ENCODE assay signal across 1 cellular context in genomic region chr3:154251610-154252009, GRCh38.
TF ChIP-seq lines count a peak whose summit lies in the region.

No MANE protein-coding gene starts in this region.

TF ChIP-seq in HepG2, 621 proteins besides CTCF, POLR2A, EP300 and RAD21 (continued from another document and continues in another):
- TF ChIP-seq ZNF3 (CRISPR knock-in tag; IDR thresholded peaks at IDR 0.05), result peak; percentile 81; the same call in 1 of the 2 replicates
- TF ChIP-seq CHD4 (IDR thresholded peaks at IDR 0.05; ENCODE audit: borderline replicate concordance, low read length), result no peak; the same call in 1 of the 2 replicates
- peak; percentile 76 for TF ChIP-seq FOXP4 (CRISPR knock-in tag; IDR thresholded peaks at IDR 0.05)
- no peak for TF ChIP-seq ZNF780A (CRISPR knock-in tag; IDR thresholded peaks at IDR 0.05)
- no peak for TF ChIP-seq E2F1 (CRISPR knock-in tag; IDR thresholded peaks at IDR 0.05)
- TF ChIP-seq ZNF335 (CRISPR knock-in tag; IDR thresholded peaks at IDR 0.05), result no peak
- TF ChIP-seq HNRNPL (IDR thresholded peaks at IDR 0.05; ENCODE audit: low read depth, low read length), result no peak
- no peak for TF ChIP-seq GPBP1L1 (CRISPR knock-in tag; IDR thresholded peaks at IDR 0.05)
- no peak for TF ChIP-seq ZNF570 (CRISPR knock-in tag; IDR thresholded peaks at IDR 0.05; ENCODE audit: borderline replicate concordance)
- peak in 1 of 2 experiments; percentile 61; a peak in 1 of 4 replicates for TF ChIP-seq KLF16 (CRISPR knock-in tag; IDR thresholded peaks at IDR 0.05)
- no peak for TF ChIP-seq EZH2 (conservative IDR thresholded peaks at IDR 0.05; ENCODE audit: low read depth, low read length)
- TF ChIP-seq ZNF253 (CRISPR knock-in tag; IDR thresholded peaks at IDR 0.05; ENCODE audit: borderline replicate concordance), result no peak
- no peak for TF ChIP-seq JUNB (CRISPR knock-in tag; IDR thresholded peaks at IDR 0.05; ENCODE audit: borderline replicate concordance)
- TF ChIP-seq ARID2 (CRISPR knock-in tag; IDR thresholded peaks at IDR 0.05; ENCODE audit: borderline replicate concordance), result no peak
- no peak for TF ChIP-seq ZNF101 (CRISPR knock-in tag; IDR thresholded peaks at IDR 0.05; ENCODE audit: borderline replicate concordance, low read depth)
- TF ChIP-seq ZNF414 (CRISPR knock-in tag; IDR thresholded peaks at IDR 0.05), result no peak
- TF ChIP-seq CEBPZ (IDR thresholded peaks at IDR 0.05; ENCODE audit: low read length), result no peak
- no peak for TF ChIP-seq CENPX (CRISPR knock-in tag; IDR thresholded peaks at IDR 0.05)
- TF ChIP-seq ZNF282 (IDR thresholded peaks at IDR 0.05; ENCODE audit: partially characterized antibody), result no peak
- no peak for TF ChIP-seq NONO (IDR thresholded peaks at IDR 0.05)
- peak; percentile 67 for TF ChIP-seq NONO (CRISPR knock-in tag; conservative IDR thresholded peaks at IDR 0.05)
- TF ChIP-seq GATAD2A (CRISPR knock-in tag; IDR thresholded peaks at IDR 0.05), result peak; percentile 94
- no peak for TF ChIP-seq ZNF260 (CRISPR knock-in tag; IDR thresholded peaks at IDR 0.05; ENCODE audit: borderline replicate concordance, low read depth)
- peak; percentile 99 for TF ChIP-seq ZNF7 (CRISPR knock-in tag; IDR thresholded peaks at IDR 0.05)
- no peak for TF ChIP-seq SNAPC5 (CRISPR knock-in tag; IDR thresholded peaks at IDR 0.05; ENCODE audit: borderline replicate concordance)
- TF ChIP-seq GMEB1 (CRISPR knock-in tag; IDR thresholded peaks at IDR 0.05; ENCODE audit: borderline replicate concordance), result no peak
- peak; percentile 59; the same call in 1 of the 2 replicates for TF ChIP-seq HNF1A (IDR thresholded peaks at IDR 0.05; ENCODE audit: low read depth)
- TF ChIP-seq HNF1A (CRISPR knock-in tag; IDR thresholded peaks at IDR 0.05; ENCODE audit: borderline replicate concordance), result no peak
- TF ChIP-seq ZNF354B (CRISPR knock-in tag; IDR thresholded peaks at IDR 0.05), result no peak
- TF ChIP-seq MAX (IDR thresholded peaks at IDR 0.05), result peak; percentile 68
- no peak for TF ChIP-seq RFXANK (CRISPR knock-in tag; IDR thresholded peaks at IDR 0.05)
- TF ChIP-seq POGZ (CRISPR knock-in tag; IDR thresholded peaks at IDR 0.05), result peak; percentile 74
- no peak for TF ChIP-seq TSC22D2 (CRISPR knock-in tag; IDR thresholded peaks at IDR 0.05; ENCODE audit: borderline replicate concordance)
- TF ChIP-seq ZNF670 (CRISPR knock-in tag; IDR thresholded peaks at IDR 0.05; ENCODE audit: borderline replicate concordance), result no peak
- TF ChIP-seq GFI1 (CRISPR knock-in tag; IDR thresholded peaks at IDR 0.05; ENCODE audit: borderline replicate concordance), result 0 out of 2 replicates have a peak, but pooled peaks have one; percentile 30
- no peak for TF ChIP-seq ZBTB46 (CRISPR knock-in tag; IDR thresholded peaks at IDR 0.05; ENCODE audit: borderline replicate concordance)
